31 cellular contexts compared by ENCODE assay signal in genomic region chrX:29787666-29788065, GRCh38.
"Had no signal": no experiment of that assay in that cellular context is flagged by ENCODE, and none has a peak within 500 bp of the region (broad histone marks: within the 10 kb centered on the region; RNA-seq: fewer than 3 reads in every experiment).

No MANE protein-coding gene starts in this region.

- FAIRE-seq: TTC549 had no signal

- H3K27ac Mint-ChIP-seq: activated CD4-positive, alpha-beta T cell treated with anti-CD3 and anti-CD28 coated beads for 36 hours; activated CD4-positive, alpha-beta T cell treated with anti-CD3 and anti-CD28 coated beads, Interleukin-2, amount 10 ng/mL, durations not matched to agents 7 days and 5 days; activated CD8-positive, alpha-beta T cell treated with anti-CD3 and anti-CD28 coated beads, Interleukin-2, amount 10 ng/mL, durations not matched to agents 7 days and 5 days; activated naive CD4-positive, alpha-beta T cell treated with anti-CD3 and anti-CD28 coated beads, Interleukin-2, amount 50 U/mL, for 24 hours; activated naive CD8-positive, alpha-beta T cell treated with anti-CD3 and anti-CD28 coated beads, Interleukin-2, amount 10 ng/mL, durations not matched to agents 7 days and 5 days; activated T-cell treated with anti-CD3 and anti-CD28 coated beads, Interleukin-2, amount 50 U/mL, for 24 hours; activated T-helper 2 cell treated with anti-CD3 and anti-CD28 coated beads, Interferon-gamma antibody, Interleukin-2, Interleukin-4, amounts not matched to agents 10 μg/mL and 5 μg/mL and 100 μg/mL, durations not matched to agents 14 hours and 24 hours and 36 hours; T-helper 1 cell treated with Interleukin-12 subunit alpha and Interleukin-12 subunit beta and Interleukin-4 antibody, amounts not matched to agents 30 μg/mL and 1 μg/mL, for 36 hours; T-helper 2 cell treated with Interferon-gamma antibody and Interleukin-4, amounts not matched to agents 5 μg/mL and 100 μg/mL, for 36 hours had no signal

- H3K9ac ChIP-seq: KMS-11, SK-N-SH had no signal

- H3K4me3 Mint-ChIP-seq: activated CD4-positive, alpha-beta T cell treated with anti-CD3 and anti-CD28 coated beads for 36 hours; activated CD4-positive, alpha-beta T cell treated with anti-CD3 and anti-CD28 coated beads, Interleukin-2, amount 10 ng/mL, durations not matched to agents 7 days and 5 days; activated CD8-positive, alpha-beta T cell treated with anti-CD3 and anti-CD28 coated beads, Interleukin-2, amount 10 ng/mL, durations not matched to agents 7 days and 5 days; activated naive CD4-positive, alpha-beta T cell treated with anti-CD3 and anti-CD28 coated beads, Interleukin-2, amount 50 U/mL, for 24 hours; activated naive CD8-positive, alpha-beta T cell treated with anti-CD3 and anti-CD28 coated beads, Interleukin-2, amount 10 ng/mL, durations not matched to agents 7 days and 5 days; activated T-cell treated with anti-CD3 and anti-CD28 coated beads, Interleukin-2, amount 50 U/mL, for 24 hours; central memory CD8-positive, alpha-beta T cell; T-helper 1 cell treated with Interleukin-12 subunit alpha and Interleukin-12 subunit beta and Interleukin-4 antibody, amounts not matched to agents 30 μg/mL and 1 μg/mL, for 36 hours; T-helper 2 cell treated with Interferon-gamma antibody and Interleukin-4, amounts not matched to agents 5 μg/mL and 100 μg/mL, for 36 hours had no signal

- H3K27me3 ChIP-seq: brain microvascular endothelial cell, Peyer's patch, SJSA1 had no signal

- H3K27ac ChIP-seq: adrenal gland, brain microvascular endothelial cell, KMS-11, Peyer's patch, SJSA1 had no signal

- H3K4me2 ChIP-seq: KMS-11, SK-N-SH had no signal

- H3K36me3 Mint-ChIP-seq: activated naive CD4-positive, alpha-beta T cell treated with anti-CD3 and anti-CD28 coated beads, Interleukin-2, amount 50 U/mL, for 24 hours; activated naive CD8-positive, alpha-beta T cell treated with anti-CD3 and anti-CD28 coated beads, Interleukin-2, amount 10 ng/mL, durations not matched to agents 7 days and 5 days had no signal

- H3K4me1 ChIP-seq: adrenal gland, Peyer's patch, SJSA1 had no signal

- ATAC-seq: activated CD4-positive, alpha-beta T cell treated with anti-CD3 and anti-CD28 coated beads for 36 hours; activated CD8-positive, alpha-beta T cell treated with anti-CD3 and anti-CD28 coated beads, Interleukin-2, amount 10 ng/mL, durations not matched to agents 7 days and 5 days; PC-3 had no signal

- H3K4me3 ChIP-seq: adrenal gland, Peyer's patch, SJSA1 had no signal

- H3K36me3 ChIP-seq: adrenal gland, brain microvascular endothelial cell, Peyer's patch, SJSA1 had no signal

- H3K4me1 Mint-ChIP-seq: activated CD4-positive, alpha-beta T cell treated with anti-CD3 and anti-CD28 coated beads for 36 hours; activated CD4-positive, alpha-beta T cell treated with anti-CD3 and anti-CD28 coated beads, Interleukin-2, amount 10 ng/mL, durations not matched to agents 7 days and 5 days; activated naive CD4-positive, alpha-beta T cell treated with anti-CD3 and anti-CD28 coated beads, Interleukin-2, amount 50 U/mL, for 24 hours; activated naive CD8-positive, alpha-beta T cell treated with anti-CD3 and anti-CD28 coated beads, Interleukin-2, amount 10 ng/mL, durations not matched to agents 7 days and 5 days; central memory CD8-positive, alpha-beta T cell had no signal

- DNase-seq: activated CD4-positive, alpha-beta T cell treated with anti-CD3 and anti-CD28 coated beads for 36 hours; activated CD4-positive, alpha-beta T cell treated with anti-CD3 and anti-CD28 coated beads, Interleukin-2, amount 10 ng/mL, durations not matched to agents 7 days and 5 days; activated CD4-positive, alpha-beta T cell treated with anti-CD3 and anti-CD28 coated beads, Interleukin-2, amount 50 U/mL, for 48 hours; activated CD8-positive, alpha-beta T cell treated with anti-CD3 and anti-CD28 coated beads, Interleukin-2, amount 10 ng/mL, durations not matched to agents 7 days and 5 days; activated gamma-delta T cell; activated naive CD4-positive, alpha-beta T cell treated with Interleukin-2 at 50 U/mL for 16 hours; activated naive CD8-positive, alpha-beta T cell treated with anti-CD3 and anti-CD28 coated beads, Interleukin-2, amount 10 ng/mL, durations not matched to agents 7 days and 5 days; activated T-cell treated with anti-CD3 and anti-CD28 coated beads, Interleukin-2, amount 50 U/mL, for 24 hours; adrenal gland; anterior cingulate cortex; brain microvascular endothelial cell; NCI-H1105; NCI-H1417 treated with DMSO at 0.1 percent for 48 hours; NCI-H187 treated with DMSO at 0.1 percent for 48 hours; NCI-H2081 treated with DMSO at 0.1 percent for 48 hours; NCI-H226; NCI-H446 treated with DMSO at 0.1 percent for 48 hours; NCI-H524; PC-3; Peyer's patch; RPMI8226; SHP77 treated with DMSO at 0.1 percent for 48 hours; SK-N-SH had no signal

- H3K9me3 ChIP-seq: adrenal gland, Peyer's patch, SJSA1, SK-N-SH had no signal

- H3K27me3 Mint-ChIP-seq: activated CD4-positive, alpha-beta T cell treated with anti-CD3 and anti-CD28 coated beads for 36 hours; activated CD4-positive, alpha-beta T cell treated with anti-CD3 and anti-CD28 coated beads, Interleukin-2, amount 10 ng/mL, durations not matched to agents 7 days and 5 days; activated naive CD4-positive, alpha-beta T cell treated with anti-CD3 and anti-CD28 coated beads, Interleukin-2, amount 50 U/mL, for 24 hours; activated naive CD8-positive, alpha-beta T cell treated with anti-CD3 and anti-CD28 coated beads, Interleukin-2, amount 10 ng/mL, durations not matched to agents 7 days and 5 days; central memory CD8-positive, alpha-beta T cell had no signal

- H3K9me3 Mint-ChIP-seq: activated CD4-positive, alpha-beta T cell treated with anti-CD3 and anti-CD28 coated beads, Interleukin-2, amount 10 ng/mL, durations not matched to agents 7 days and 5 days; activated naive CD4-positive, alpha-beta T cell treated with anti-CD3 and anti-CD28 coated beads, Interleukin-2, amount 50 U/mL, for 24 hours; activated naive CD8-positive, alpha-beta T cell treated with anti-CD3 and anti-CD28 coated beads, Interleukin-2, amount 10 ng/mL, durations not matched to agents 7 days and 5 days; activated T-cell treated with anti-CD3 and anti-CD28 coated beads, Interleukin-2, amount 50 U/mL, for 24 hours had no signal
